In genomic region chr3:134373278-134373941, GRCh38 we compare ENCODE assay signal across 8 cellular contexts. TPM values are rescaled to one million over a fixed set of nuclear protein-coding genes. Genes with fewer than 3 reads are reported as not detected.
DNase-seq lines count a peak whose midpoint lies in the region; TF ChIP-seq lines count a peak whose summit lies in the region.

No MANE protein-coding gene starts in this region.

- peaks cover 58% of the 10 kb centered on the region for H3K79me2 ChIP-seq in fibroblast of lung (ENCODE audit: control insufficient read depth, insufficient read depth, low read length)

- no peak for TF ChIP-seq CTCF in fibroblast of lung (conservative IDR thresholded peaks at IDR 0.05 in 1 of 2, IDR thresholded peaks at IDR 0.05 in 1 of 2; ENCODE audit: low read depth in 1 of 2, low read length in 2 of 2)
- no peak for TF ChIP-seq CTCF in vagina (IDR thresholded peaks at IDR 0.05)

- H3K4me2 ChIP-seq in fibroblast of lung (ENCODE audit: extremely low read depth, insufficient read depth, low read length), result peak overlapping the region; percentile 51

- H3K9me3 ChIP-seq in SK-N-MC (ENCODE audit: low read depth, low read length) (no peaks in the 10 kb centered on the region), fibroblast of lung (ENCODE audit: control insufficient read depth, insufficient read depth, low read depth, low read length) (no peaks in the 10 kb centered on the region), mucosa of rectum (ENCODE audit: control insufficient read depth in 2 of 2, low read length in 2 of 2) (no peaks in the 10 kb centered on the region), vagina (no peaks in the 10 kb centered on the region)

- H3K9ac ChIP-seq in SK-N-MC (ENCODE audit: insufficient read length), result peak overlapping the region; percentile 98
- peak overlapping the region; percentile 100 for H3K9ac ChIP-seq in fibroblast of lung (ENCODE audit: insufficient read depth, low read length)
- peak overlapping the region; percentile 75 to 83 for H3K9ac ChIP-seq in mucosa of rectum (ENCODE audit: low read depth in 1 of 2, low read length in 2 of 2)

- H3K36me3 ChIP-seq in SK-N-MC (ENCODE audit: insufficient read depth, low read length), result peaks cover 37% of the 10 kb centered on the region
- peaks cover 27% of the 10 kb centered on the region for H3K36me3 ChIP-seq in fibroblast of lung (ENCODE audit: control insufficient read depth, insufficient read depth, low read length)
- peaks cover 10 to 12% of the 10 kb centered on the region in 2 donors for H3K36me3 ChIP-seq in mucosa of rectum (ENCODE audit: control insufficient read depth in 2 of 2, insufficient read depth in 2 of 2, low read length in 2 of 2)
- peaks cover 0 to 31% of the 10 kb centered on the region in 2 donors for H3K36me3 ChIP-seq in vagina

- intact Hi-C loops in vagina (cut with DNase I), result loop anchor here (5.0 kb wide), 1 partner anchor 61 kb away; no protein-coding TSS in a partner anchor

- DNase-seq in A172 (ENCODE audit: low spot score) (peak; percentile 85), HCEC 1CT (peak; percentile 92), SK-N-MC (ENCODE audit: low read depth, low spot score) (no peak), fibroblast of lung (ENCODE audit: low read depth in 2 of 2) (peak; percentile 93 to 94), vagina (ENCODE audit: extremely low spot score in 2 of 2) (no peak), OCI-M2 (lab: John Stamatoyannopoulos, UW; ENCODE audit: unreplicated experiment) (no peak)
- DNase-seq in stimulated activated naive CD4-positive, alpha-beta T cell (lab: John Stamatoyannopoulos, UW), result no peak

- H3K27ac ChIP-seq in SK-N-MC, result peak overlapping the region; percentile 92
- peak overlapping the region; percentile 92 for H3K27ac ChIP-seq in fibroblast of lung (ENCODE audit: insufficient read depth, low read length)
- H3K27ac ChIP-seq in mucosa of rectum (ENCODE audit: low read depth in 2 of 2, low read length in 2 of 2), result peak overlapping the region; percentile 90 to 91
- peak overlapping the region; percentile 97 for H3K27ac ChIP-seq in vagina

- no peaks in the 10 kb centered on the region for H4K20me1 ChIP-seq in fibroblast of lung (ENCODE audit: control insufficient read depth, extremely low read depth, insufficient read depth, low read length)

- peak in 1 of 2 donors; percentile 54 for TF ChIP-seq POLR2A in vagina (IDR thresholded peaks at IDR 0.05)

- H3K4me3 ChIP-seq in SK-N-MC, result peak overlapping the region; percentile 94
- H3K4me3 ChIP-seq in fibroblast of lung (replicated peaks in 1 of 4; ENCODE audit: control extremely low read depth in 1 of 4, insufficient read depth in 1 of 4, low read depth in 3 of 4, low read length in 4 of 4), result peak overlapping the region; percentile 55 to 98 (median 79)
- peak overlapping the region; percentile 76 to 78 for H3K4me3 ChIP-seq in mucosa of rectum (ENCODE audit: low read length in 2 of 2)
- H3K4me3 ChIP-seq in vagina, result peak overlapping the region; percentile 64 to 73

- H3K27me3 ChIP-seq in fibroblast of lung (ENCODE audit: control insufficient read depth, insufficient read depth, low read length) (no peaks in the 10 kb centered on the region), mucosa of rectum (ENCODE audit: control insufficient read depth in 2 of 2, insufficient read depth in 2 of 2, low read length in 2 of 2) (peaks cover 0 to 2% of the 10 kb centered on the region in 2 donors), vagina (no peaks in the 10 kb centered on the region)

- peaks cover 38% of the 10 kb centered on the region for H3K4me1 ChIP-seq in fibroblast of lung (ENCODE audit: control insufficient read depth, extremely low read depth, insufficient read depth, low read length)
- H3K4me1 ChIP-seq in mucosa of rectum (ENCODE audit: control insufficient read depth in 2 of 2, insufficient read depth in 2 of 2, low read length in 2 of 2), result peaks cover 26 to 27% of the 10 kb centered on the region in 2 donors
- peaks cover 60% of the 10 kb centered on the region for H3K4me1 ChIP-seq in vagina

- H2AFZ ChIP-seq in fibroblast of lung (ENCODE audit: low read length), result no peak overlapping the region

RNA-seq across cellular contexts. Expression of gene AMOTL2, which starts 0.8 kb away (rescaled TPM):
- 168 and 182 TPM in 2 replicates for total RNA-seq in A172 (2014; rRNA removed; shearing (Covaris generic))
- total RNA-seq in fibroblast of lung (58.6 and 74.6 TPM in 2 replicates), vagina (60.6 TPM)
- 68.9 and 97.0 TPM in 2 replicates for polyA plus RNA-seq in fibroblast of lung
- polyA plus RNA-seq in fibroblast of lung (2012), result 59.7 and 93.1 TPM in 2 replicates
- 187 and 260 TPM in 2 replicates for polyA minus RNA-seq in fibroblast of lung (ENCODE audit: low replicate concordance)

Comparison
In these comparisons a context has a peak if more than half of its experiments do, and no peak if none do; other contexts are left out.
1. DNase-seq: peak in A172 (single experiment), HCEC 1CT (single experiment) and fibroblast of lung (2 of 2); none in SK-N-MC (single experiment), vagina (0 of 2), OCI-M2 (single experiment) and stimulated activated naive CD4-positive, alpha-beta T cell (0 of 6).
2. Peak in every context shown above with its lines, with median percentiles within 50 percentile points of each other: H3K27ac ChIP-seq, H3K4me3 ChIP-seq and H3K9ac ChIP-seq.